27 cellular contexts compared by ENCODE assay signal in genomic region chr19:17567940-17568339, GRCh38.
"Had no signal": no experiment of that assay in that cellular context is flagged by ENCODE, and none has a peak within 500 bp of the region (broad histone marks: within the 10 kb centered on the region; RNA-seq: fewer than 3 reads in every experiment).

No MANE protein-coding gene starts in this region.

- H3K9me3 ChIP-seq: ovary, psoas muscle, spleen, stomach, thoracic aorta, thyroid gland, tibial nerve, upper lobe of left lung, vagina had no signal

- H3K36me3 ChIP-seq: neural progenitor cell, ovary had no signal

- H3K27ac ChIP-seq: neural progenitor cell, ovary, parathyroid adenoma, psoas muscle, skin epidermis, spleen, stomach, thoracic aorta, thyroid gland, tibial nerve, upper lobe of left lung, vagina had no signal

- H3K4me1 ChIP-seq: neural progenitor cell, parathyroid adenoma, stomach, thyroid gland, upper lobe of left lung, vagina had no signal

- FAIRE-seq: urothelium cell line had no signal

- DNase-seq: naive thymus-derived CD4-positive, alpha-beta T cell; natural killer cell; occipital lobe; ovary; psoas muscle; right cardiac atrium; spleen; stimulated activated CD4-positive, alpha-beta T cell treated with anti-CD3 and anti-CD28 coated beads, Interleukin-15, amount 100 ng/mL, for 24 hours; stimulated activated CD4-positive, alpha-beta T cell treated with anti-CD3 and anti-CD28 coated beads, Interleukin-2, amount 100 ng/mL, for 24 hours; stimulated activated CD4-positive, alpha-beta T cell treated with anti-CD3 and anti-CD28 coated beads, Interleukin-2, amount 100 ng/mL, for 48 hours; stimulated activated CD4-positive, alpha-beta T cell treated with anti-CD3 and anti-CD28 coated beads, Interleukin-4, amount 100 ng/mL, for 24 hours; stimulated activated naive B cell treated with anti-CD40 and anti-IgM and Interleukin-4, amounts not matched to agents 10 μg/mL and 1 μg/mL and 100 μg/mL, for 72 hours; stimulated activated naive CD4-positive, alpha-beta T cell treated with Interleukin-2 at 50 U/mL for 16 hours; stomach; thyroid gland; trophoblast cell; upper lobe of left lung had no signal

- H3K4me3 ChIP-seq: neural progenitor cell, ovary, psoas muscle, skin epidermis, smooth muscle cell, spleen, stomach, thoracic aorta, thyroid gland, tibial nerve, upper lobe of left lung, vagina had no signal

- H3K9ac ChIP-seq: neural progenitor cell, parathyroid adenoma had no signal

- H2AFZ ChIP-seq: neural progenitor cell, parathyroid adenoma had no signal

- ATAC-seq: naive thymus-derived CD4-positive, alpha-beta T cell; natural killer cell; psoas muscle; right cardiac atrium; sciatic nerve; stimulated activated effector memory CD8-positive, alpha-beta T cell treated with anti-CD3 and anti-CD28 coated beads, Interleukin-12 subunit alpha, Interleukin-12 subunit beta, amount 100 ng/mL, for 72 hours; stimulated activated naive B cell treated with anti-CD40 and anti-IgM and Interleukin-4, amounts not matched to agents 10 μg/mL and 1 μg/mL and 100 μg/mL, for 72 hours had no signal

- H3K79me2 ChIP-seq: parathyroid adenoma had no signal

- H3K27me3 ChIP-seq: neural progenitor cell, ovary, spleen, stomach, thyroid gland, tibial nerve, upper lobe of left lung, vagina had no signal

- H3K4me2 ChIP-seq: neural progenitor cell, smooth muscle cell had no signal
